In the genomic region with DNA sequence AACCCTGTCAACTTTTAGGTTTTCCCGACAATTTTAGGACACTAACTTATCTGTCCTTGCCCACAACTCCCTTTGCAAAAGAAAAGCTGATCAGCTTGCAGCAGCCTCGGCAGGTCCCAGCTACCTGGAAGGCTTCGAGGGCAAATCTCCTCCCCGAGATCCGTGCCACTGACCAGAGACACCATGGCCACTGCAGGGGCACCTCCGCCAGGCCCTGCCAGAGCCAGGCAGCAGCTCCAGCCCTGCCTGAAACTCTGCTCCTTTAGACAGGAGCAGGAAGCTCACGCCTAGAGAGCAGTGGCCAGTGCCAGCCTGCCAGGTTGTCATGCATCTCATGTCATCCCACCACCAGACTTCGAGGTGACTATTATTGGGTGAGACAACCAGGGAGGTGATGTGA, we compare ENCODE assay signal across 2 cellular contexts.
TF ChIP-seq lines count a peak whose summit lies in the region.

No MANE protein-coding gene starts in this region.

TF ChIP-seq in IMR-90, 13 proteins besides CTCF, POLR2A, EP300 and RAD21:
- TF ChIP-seq, protein P1, sequence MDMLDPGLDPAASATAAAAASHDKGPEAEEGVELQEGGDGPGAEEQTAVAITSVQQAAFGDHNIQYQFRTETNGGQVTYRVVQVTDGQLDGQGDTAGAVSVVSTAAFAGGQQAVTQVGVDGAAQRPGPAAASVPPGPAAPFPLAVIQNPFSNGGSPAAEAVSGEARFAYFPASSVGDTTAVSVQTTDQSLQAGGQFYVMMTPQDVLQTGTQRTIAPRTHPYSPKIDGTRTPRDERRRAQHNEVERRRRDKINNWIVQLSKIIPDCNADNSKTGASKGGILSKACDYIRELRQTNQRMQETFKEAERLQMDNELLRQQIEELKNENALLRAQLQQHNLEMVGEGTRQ (IDR thresholded peaks at IDR 0.05; ENCODE audit: low read depth, low read length): no peak
- TF ChIP-seq MAZ (IDR thresholded peaks at IDR 0.05; ENCODE audit: borderline replicate concordance, low read depth, low read length) (no peak), RFX5 (IDR thresholded peaks at IDR 0.05; ENCODE audit: low read depth, low read length) (no peak), BHLHE40 (IDR thresholded peaks at IDR 0.05; ENCODE audit: low read depth, low read length) (no peak), NFE2L2 (IDR thresholded peaks at IDR 0.05; ENCODE audit: low read depth, low read length) (no peak), CEBPB (IDR thresholded peaks at IDR 0.05; ENCODE audit: low read depth, low read length) (no peak), SMC3 (IDR thresholded peaks at IDR 0.05; ENCODE audit: low read depth, low read length) (no peak), RCOR1 (IDR thresholded peaks at IDR 0.05; ENCODE audit: insufficient replicate concordance, low read length) (no peak), FOS (IDR thresholded peaks at IDR 0.05; ENCODE audit: low read depth, low read length) (no peak), MAFK (IDR thresholded peaks at IDR 0.05; ENCODE audit: low read depth, low read length) (no peak), CHD1 (IDR thresholded peaks at IDR 0.05; ENCODE audit: low read depth, low read length) (no peak), MXI1 (IDR thresholded peaks at IDR 0.05; ENCODE audit: borderline replicate concordance, low read depth, low read length) (no peak)
- TF ChIP-seq, protein P2, sequence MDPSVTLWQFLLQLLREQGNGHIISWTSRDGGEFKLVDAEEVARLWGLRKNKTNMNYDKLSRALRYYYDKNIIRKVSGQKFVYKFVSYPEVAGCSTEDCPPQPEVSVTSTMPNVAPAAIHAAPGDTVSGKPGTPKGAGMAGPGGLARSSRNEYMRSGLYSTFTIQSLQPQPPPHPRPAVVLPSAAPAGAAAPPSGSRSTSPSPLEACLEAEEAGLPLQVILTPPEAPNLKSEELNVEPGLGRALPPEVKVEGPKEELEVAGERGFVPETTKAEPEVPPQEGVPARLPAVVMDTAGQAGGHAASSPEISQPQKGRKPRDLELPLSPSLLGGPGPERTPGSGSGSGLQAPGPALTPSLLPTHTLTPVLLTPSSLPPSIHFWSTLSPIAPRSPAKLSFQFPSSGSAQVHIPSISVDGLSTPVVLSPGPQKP (IDR thresholded peaks at IDR 0.05; ENCODE audit: borderline replicate concordance, low read depth, low read length): no peak

TF ChIP-seq in H1, 55 proteins besides CTCF, POLR2A, EP300 and RAD21:
- TF ChIP-seq CBX8 (IDR thresholded peaks at IDR 0.05; ENCODE audit: borderline replicate concordance, low read depth, low read length): no peak
- no peak for TF ChIP-seq NANOG (IDR thresholded peaks at IDR 0.05; ENCODE audit: insufficient read depth, low read depth, low read length, poor library complexity, severe bottlenecking)
- no peak for TF ChIP-seq MAFK (IDR thresholded peaks at IDR 0.05; ENCODE audit: low read depth, low read length)
- no peak for TF ChIP-seq BACH1 (IDR thresholded peaks at IDR 0.05; ENCODE audit: low read length)
- no peak for TF ChIP-seq RFX5 (IDR thresholded peaks at IDR 0.05; ENCODE audit: borderline replicate concordance, low read depth, low read length)
- no peak for TF ChIP-seq RXRA (IDR thresholded peaks at IDR 0.05; ENCODE audit: insufficient read depth, low read depth, low read length)
- no peak for TF ChIP-seq EGR1 (IDR thresholded peaks at IDR 0.05; ENCODE audit: borderline replicate concordance, low read depth, low read length)
- no peak for TF ChIP-seq JUND (IDR thresholded peaks at IDR 0.05; ENCODE audit: low read length)
- no peak for TF ChIP-seq GABPA (IDR thresholded peaks at IDR 0.05; ENCODE audit: borderline replicate concordance, insufficient read depth, low read length)
- no peak for TF ChIP-seq SP4 (IDR thresholded peaks at IDR 0.05; ENCODE audit: low read length)
- no peak for TF ChIP-seq SAP30 (IDR thresholded peaks at IDR 0.05; ENCODE audit: insufficient read depth, insufficient replicate concordance, low read length)
- TF ChIP-seq GTF2F1 (IDR thresholded peaks at IDR 0.05; ENCODE audit: borderline replicate concordance, low read depth, low read length): no peak
- TF ChIP-seq SP2 (IDR thresholded peaks at IDR 0.05; ENCODE audit: low read length): no peak
- no peak for TF ChIP-seq BCL11A (IDR thresholded peaks at IDR 0.05; ENCODE audit: low read depth in 2 of 2, low read length in 2 of 2)
- TF ChIP-seq, protein P3, sequence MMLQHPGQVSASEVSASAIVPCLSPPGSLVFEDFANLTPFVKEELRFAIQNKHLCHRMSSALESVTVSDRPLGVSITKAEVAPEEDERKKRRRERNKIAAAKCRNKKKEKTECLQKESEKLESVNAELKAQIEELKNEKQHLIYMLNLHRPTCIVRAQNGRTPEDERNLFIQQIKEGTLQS (IDR thresholded peaks at IDR 0.05; ENCODE audit: insufficient read depth, low read depth, low read length): no peak
- no peak for TF ChIP-seq POU5F1 (IDR thresholded peaks at IDR 0.05; ENCODE audit: low read depth, low read length)
- no peak for TF ChIP-seq SIN3A (conservative IDR thresholded peaks at IDR 0.05 in 1 of 2, IDR thresholded peaks at IDR 0.05 in 1 of 2; ENCODE audit: low read depth in 1 of 2, low read length in 2 of 2)
- TF ChIP-seq, protein P4, sequence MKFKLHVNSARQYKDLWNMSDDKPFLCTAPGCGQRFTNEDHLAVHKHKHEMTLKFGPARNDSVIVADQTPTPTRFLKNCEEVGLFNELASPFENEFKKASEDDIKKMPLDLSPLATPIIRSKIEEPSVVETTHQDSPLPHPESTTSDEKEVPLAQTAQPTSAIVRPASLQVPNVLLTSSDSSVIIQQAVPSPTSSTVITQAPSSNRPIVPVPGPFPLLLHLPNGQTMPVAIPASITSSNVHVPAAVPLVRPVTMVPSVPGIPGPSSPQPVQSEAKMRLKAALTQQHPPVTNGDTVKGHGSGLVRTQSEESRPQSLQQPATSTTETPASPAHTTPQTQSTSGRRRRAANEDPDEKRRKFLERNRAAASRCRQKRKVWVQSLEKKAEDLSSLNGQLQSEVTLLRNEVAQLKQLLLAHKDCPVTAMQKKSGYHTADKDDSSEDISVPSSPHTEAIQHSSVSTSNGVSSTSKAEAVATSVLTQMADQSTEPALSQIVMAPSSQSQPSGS (IDR thresholded peaks at IDR 0.05; ENCODE audit: low read length): no peak
- TF ChIP-seq YY1 (IDR thresholded peaks at IDR 0.05; ENCODE audit: low read depth, low read length): no peak
